21 cellular contexts compared by ENCODE assay signal in genomic region chr17:41455236-41455635, GRCh38. TPM values are rescaled to one million over a fixed set of nuclear protein-coding genes. Genes with fewer than 3 reads are reported as not detected.
DNase-seq lines count a peak whose midpoint lies in the region; ATAC-seq and TF ChIP-seq lines count a peak whose summit lies in the region.
"Had no signal": no experiment of that assay in that cellular context is flagged by ENCODE, and none has a peak within 500 bp of the region (broad histone marks: within the 10 kb centered on the region; RNA-seq: fewer than 3 reads in every experiment).

No MANE protein-coding gene starts in this region.

- no peak overlapping the region for H3K4me3 ChIP-seq in epithelial cell of esophagus (ENCODE audit: low read length)
- H3K4me3 ChIP-seq in osteoblast (ENCODE audit: insufficient read depth, low read length): no peak overlapping the region
- H3K4me3 ChIP-seq: SJCRH30 had no signal

- H3K79me2 ChIP-seq in osteoblast (ENCODE audit: insufficient read depth, low read length): no peaks in the 10 kb centered on the region

- H2AFZ ChIP-seq in osteoblast (ENCODE audit: low read length): peak overlapping the region; percentile 16

- peaks cover 11% of the 10 kb centered on the region for H3K4me1 ChIP-seq in osteoblast (ENCODE audit: insufficient read depth, low read length)
- H3K4me1 ChIP-seq: BE2C, SJCRH30 had no signal

- H3K4me2 ChIP-seq in osteoblast (ENCODE audit: insufficient read depth, low read length): no peak overlapping the region

- TF ChIP-seq CTCF in epithelial cell of esophagus (IDR thresholded peaks at IDR 0.05; ENCODE audit: insufficient read depth, low read depth, low read length, missing control alignments): no peak
- TF ChIP-seq CTCF in osteoblast (IDR thresholded peaks at IDR 0.05; ENCODE audit: extremely low read depth, low read depth, low read length): no peak

- H3K9me3 ChIP-seq in osteoblast (ENCODE audit: low read depth, low read length): peaks cover 3% of the 10 kb centered on the region

- DNase-seq in Ammon's horn (ENCODE audit: low spot score) (peak; percentile 21), NCI-H1694 (lab: John Stamatoyannopoulos, UW) (peak; percentile 19), epithelial cell of esophagus (ENCODE audit: low read depth) (peak; percentile 26), osteoblast (ENCODE audit: insufficient read length, low spot score, missing footprints) (peak; percentile 59), NCI-H2196 treated with DMSO at 0.1 percent for 48 hours (lab: John Stamatoyannopoulos, UW; ENCODE audit: unreplicated experiment) (no peak), dermis blood vessel endothelial cell (no peak)
- no peak for DNase-seq in activated naive CD4-positive, alpha-beta T cell (lab: John Stamatoyannopoulos, UW)
- DNase-seq: BE2C; CD4-positive, alpha-beta T cell; HCEC 1CT; KG1; MM.1S; NCI-H1105; NCI-H187 treated with DMSO at 0.1 percent for 48 hours; NCI-H748 treated with DMSO at 0.1 percent for 48 hours; RPMI8226; SJCRH30 had no signal

- no peaks in the 10 kb centered on the region for H3K27me3 ChIP-seq in osteoblast (ENCODE audit: insufficient read depth, low read length)
- H3K27me3 ChIP-seq: BE2C, SJCRH30 had no signal

- peak overlapping the region; percentile 32 for H3K27ac ChIP-seq in osteoblast (ENCODE audit: low read depth, low read length)
- H3K27ac ChIP-seq: SJCRH30 had no signal

- ATAC-seq in GM18907 (IDR thresholded peaks at IDR 0.05; ENCODE audit: unreplicated experiment): no peak

- no peaks in the 10 kb centered on the region for H4K20me1 ChIP-seq in osteoblast (ENCODE audit: insufficient read depth, low read length)

- no peaks in the 10 kb centered on the region for H3K36me3 ChIP-seq in osteoblast (ENCODE audit: insufficient read depth, low read length)
- H3K36me3 ChIP-seq: BE2C, SJCRH30 had no signal

RNA-seq across cellular contexts. Expression of gene KRT32, which starts 11.9 kb away (rescaled TPM):
- not detected in 2 replicates for total RNA-seq in osteoblast
- not detected in 2 replicates for total RNA-seq in dermis blood vessel endothelial cell
- total RNA-seq: A673; CD4-positive, alpha-beta T cell; G401; NCI-H460; SJCRH30 had no signal

RNA-seq across cellular contexts. Expression of gene KRT38, which starts 14.5 kb away (rescaled TPM):
- total RNA-seq in osteoblast (under 0.01 TPM in 2 replicates), dermis blood vessel endothelial cell (not detected in 2 replicates)
- total RNA-seq: A673; CD4-positive, alpha-beta T cell; G401; NCI-H460; SJCRH30 had no signal

RNA-seq across cellular contexts. Expression of gene KRT35, which starts 25.7 kb away (rescaled TPM):
- not detected in 2 replicates for total RNA-seq in osteoblast
- not detected in 2 replicates for total RNA-seq in dermis blood vessel endothelial cell
- total RNA-seq: A673; CD4-positive, alpha-beta T cell; G401; NCI-H460; SJCRH30 had no signal

RNA-seq across cellular contexts. Expression of gene KRT37, which starts 30.9 kb away (rescaled TPM):
- not detected in 2 replicates for total RNA-seq in osteoblast
- total RNA-seq in dermis blood vessel endothelial cell: not detected in 2 replicates
- total RNA-seq: A673; CD4-positive, alpha-beta T cell; G401; NCI-H460; SJCRH30 had no signal

RNA-seq across cellular contexts. Expression of gene KRT36, which starts 34.5 kb away (rescaled TPM):
- total RNA-seq in osteoblast (0.36 TPM in 1 of 2 replicates, not detected in the other), dermis blood vessel endothelial cell (0.14 and 0.17 TPM in 2 replicates)
- total RNA-seq: A673; CD4-positive, alpha-beta T cell; G401; NCI-H460; SJCRH30 had no signal

Comparison
In these comparisons a context has a peak if more than half of its experiments do, and no peak if none do; other contexts are left out.
1. DNase-seq: peak in Ammon's horn (single experiment), NCI-H1694 (single experiment), epithelial cell of esophagus (single experiment) and osteoblast (single experiment); none in activated naive CD4-positive, alpha-beta T cell (0 of 4), NCI-H2196 treated with DMSO at 0.1 percent for 48 hours (single experiment) and dermis blood vessel endothelial cell (single experiment).